Comparison of ENCODE assay signal across 8 cellular contexts in the genomic region with DNA sequence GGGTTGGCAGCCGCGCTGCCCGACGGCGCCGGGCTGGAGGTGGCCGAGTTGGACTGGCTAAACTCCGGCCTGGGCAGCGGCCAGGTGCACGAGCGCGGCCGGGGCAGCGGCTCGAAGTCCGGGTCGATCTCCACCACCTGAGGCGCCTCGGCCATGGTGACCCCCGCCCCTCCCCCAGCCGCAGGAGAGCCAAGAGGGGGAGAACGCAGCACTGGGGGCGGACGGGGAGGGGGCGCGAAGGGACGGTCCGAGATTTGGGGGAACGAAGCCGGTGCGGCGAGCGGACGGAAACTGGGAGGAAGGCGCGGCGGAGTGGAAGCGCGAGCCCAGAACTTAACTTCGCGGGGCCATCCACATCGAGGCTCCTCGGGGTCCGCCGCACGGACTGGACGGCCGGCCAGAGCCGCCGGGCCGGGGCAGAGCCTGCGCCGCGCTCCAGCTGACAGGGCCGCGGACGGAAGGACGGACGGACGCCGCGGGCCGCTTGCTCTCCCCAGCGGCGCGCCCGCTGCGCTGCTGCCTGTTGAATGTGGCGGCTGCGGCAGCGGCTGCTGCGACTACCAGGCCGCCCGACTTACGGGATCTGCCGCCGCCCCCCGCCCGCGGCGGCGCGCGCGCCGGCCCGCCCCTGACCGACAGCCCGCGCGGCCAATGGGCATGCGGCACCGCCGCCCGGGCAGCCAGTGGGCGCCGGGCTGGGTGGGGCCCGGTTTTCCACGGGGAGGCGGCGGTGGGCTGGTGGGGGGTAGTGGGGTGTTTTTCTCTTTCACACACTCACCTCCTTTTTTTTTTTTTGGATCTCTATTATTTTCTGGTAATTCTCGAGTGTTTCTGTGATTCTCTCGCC. TPM values are rescaled to one million over a fixed set of nuclear protein-coding genes. Genes with fewer than 3 reads are reported as not detected.
DNase-seq lines count a peak whose midpoint lies in the region; ATAC-seq and TF ChIP-seq lines count a peak whose summit lies in the region.

Gene FOXO1 (minus strand): TSS at position 584 of the 847 bp plus-strand sequence. CDS start 429 bp downstream, at position 155.

- peak; percentile 30 for ATAC-seq in HG03378 (IDR thresholded peaks at IDR 0.05; ENCODE audit: unreplicated experiment)
- peak; percentile 73 for ATAC-seq in effector memory CD8-positive, alpha-beta T cell (replicated peaks)

- peaks cover 16 to 31% of the 10 kb centered on the region in 2 donors for H3K4me1 Mint-ChIP-seq in effector memory CD8-positive, alpha-beta T cell (ENCODE audit: low read depth in 2 of 2)

- H2BK12ac ChIP-seq in mesenchymal stem cell (ENCODE audit: low read length in 2 of 2), result peak within 1 kb of the TSS in 1 of 2 experiments; percentile 86

- no peaks in the 10 kb centered on the region for H3K9me3 ChIP-seq in BLaER1 treated with 17β-estradiol and CSF1 and Interleukin-3, amounts not matched to agents 10 nM and 100 nM (replicated peaks in 1 of 11)
- no peaks in the 10 kb centered on the region for H3K9me3 ChIP-seq in mesenchymal stem cell (ENCODE audit: control insufficient read depth, low read length)

- peak within 1 kb of the TSS; percentile 86 to 98 (median 96) for H3K9ac ChIP-seq in BLaER1 treated with 17β-estradiol and CSF1 and Interleukin-3, amounts not matched to agents 10 nM and 100 nM
- peak within 1 kb of the TSS; percentile 90 for H3K9ac ChIP-seq in mesenchymal stem cell (ENCODE audit: low read length)

- H3K4me1 ChIP-seq in BLaER1 treated with 17β-estradiol and CSF1 and Interleukin-3, amounts not matched to agents 10 nM and 100 nM, result peaks cover 32 to 56% (median 48%) of the 10 kb centered on the region in 10 experiments
- peaks cover 11% of the 10 kb centered on the region for H3K4me1 ChIP-seq in mesenchymal stem cell (ENCODE audit: control insufficient read depth, insufficient read depth, low read depth, low read length)

- no peaks in the 10 kb centered on the region for H3K27me3 ChIP-seq in BLaER1 treated with 17β-estradiol and CSF1 and Interleukin-3, amounts not matched to agents 10 nM and 100 nM
- no peaks in the 10 kb centered on the region for H3K27me3 ChIP-seq in mesenchymal stem cell (ENCODE audit: control insufficient read depth in 1 of 2, insufficient read depth in 1 of 2, low read length in 2 of 2)

- peak within 1 kb of the TSS in 1 of 2 experiments; percentile 96 for H3K14ac ChIP-seq in mesenchymal stem cell (ENCODE audit: low read length in 2 of 2)

- no peak within 1 kb of the TSS for H2AK5ac ChIP-seq in mesenchymal stem cell (ENCODE audit: low read length, severe bottlenecking)

- peaks cover 9% of the 10 kb centered on the region for H3K79me1 ChIP-seq in mesenchymal stem cell (replicated peaks; ENCODE audit: low read length, poor library complexity, severe bottlenecking)

- peaks cover 0 to 2% (median 0%) of the 10 kb centered on the region in 11 experiments; a peak in 2 of 22 replicates for H3K36me3 ChIP-seq in BLaER1 treated with 17β-estradiol and CSF1 and Interleukin-3, amounts not matched to agents 10 nM and 100 nM
- H3K36me3 ChIP-seq in mesenchymal stem cell (ENCODE audit: control insufficient read depth in 1 of 2, insufficient read depth in 2 of 2, low read depth in 1 of 2, low read length in 2 of 2), result no peaks in the 10 kb centered on the region

- peak within 1 kb of the TSS; percentile 85 to 95 (median 93) for H3K27ac ChIP-seq in BLaER1 treated with 17β-estradiol and CSF1 and Interleukin-3, amounts not matched to agents 10 nM and 100 nM
- peak within 1 kb of the TSS; percentile 64 for H3K27ac ChIP-seq in mesenchymal stem cell (ENCODE audit: low read length, poor library complexity, severe bottlenecking)

- peak within 1 kb of the TSS; percentile 45 to 84 for H3K18ac ChIP-seq in mesenchymal stem cell (ENCODE audit: low read depth in 1 of 2, low read length in 2 of 2)

- peaks cover 0 to 51% (median 10%) of the 10 kb centered on the region in 11 experiments; a peak in 12 of 22 replicates for H4K20me1 ChIP-seq in BLaER1 treated with 17β-estradiol and CSF1 and Interleukin-3, amounts not matched to agents 10 nM and 100 nM

- peak within 1 kb of the TSS; percentile 75 for H4K91ac ChIP-seq in mesenchymal stem cell (ENCODE audit: low read length)

- under 1% methylated on average over 41 of the region's 103 CpGs for WGBS in mesenchymal stem cell

- H2AFZ ChIP-seq in mesenchymal stem cell (ENCODE audit: low read depth, low read length), result peak within 1 kb of the TSS; percentile 98

- peak within 1 kb of the TSS; percentile 77 to 98 (median 94) for H3K4me3 ChIP-seq in BLaER1 treated with 17β-estradiol and CSF1 and Interleukin-3, amounts not matched to agents 10 nM and 100 nM
- H3K4me3 ChIP-seq in mesenchymal stem cell (ENCODE audit: insufficient read depth in 1 of 2, low read depth in 1 of 2, low read length in 2 of 2), result peak within 1 kb of the TSS; percentile 87 to 93

- H2BK15ac ChIP-seq in mesenchymal stem cell (ENCODE audit: low read depth, poor library complexity, severe bottlenecking), result no peak within 1 kb of the TSS

- H3K4me2 ChIP-seq in BLaER1 treated with 17β-estradiol and CSF1 and Interleukin-3, amounts not matched to agents 10 nM and 100 nM, result peak within 1 kb of the TSS; percentile 84 to 98 (median 92)
- peak within 1 kb of the TSS; percentile 93 for H3K4me2 ChIP-seq in mesenchymal stem cell (ENCODE audit: low read length, poor library complexity, severe bottlenecking)

- peak within 1 kb of the TSS in 1 of 2 experiments; percentile 73 for H3K4ac ChIP-seq in mesenchymal stem cell (ENCODE audit: low read depth in 1 of 2, low read length in 2 of 2)

- peak within 1 kb of the TSS; percentile 79 to 100 for H3K23ac ChIP-seq in mesenchymal stem cell (ENCODE audit: low read length in 2 of 2)

- TF ChIP-seq POLR2A in GM19193 (IDR thresholded peaks at IDR 0.05; ENCODE audit: extremely low read depth, insufficient read depth, insufficient read length), result peak; percentile 91

- DNase-seq in NCI-H82 treated with DMSO at 0.1 percent for 48 hours (lab: John Stamatoyannopoulos, UW; ENCODE audit: unreplicated experiment) (peak; percentile 58), mesenchymal stem cell (peak; percentile 84)
- peak; percentile 83 to 91 (median 86) for DNase-seq in effector memory CD8-positive, alpha-beta T cell
- DNase-seq in stimulated activated CD8-positive, alpha-beta memory T cell treated with anti-CD3 and anti-CD28 coated beads, Interleukin-12 subunit alpha, Interleukin-12 subunit beta, amount 100 ng/mL, for 24 hours (ENCODE audit: extremely low read depth), result peak; percentile 75

- POLR2A ChIA-PET in activated CD8-positive, alpha-beta memory T cell treated with anti-CD3 and anti-CD28 coated beads for 36 hours (lab: Charles Lee), result interaction anchor here (0.5 to 1.3 kb wide), 6 partner anchors 18 to 444 kb away, joined by 3 to 6 read pairs (median 4); no protein-coding TSS in a partner anchor

- H2BK5ac ChIP-seq in mesenchymal stem cell (ENCODE audit: low read depth, low read length, poor library complexity, severe bottlenecking), result peak within 1 kb of the TSS; percentile 84

- H3K36me3 Mint-ChIP-seq in effector memory CD8-positive, alpha-beta T cell (ENCODE audit: insufficient read depth), result peaks cover 29% of the 10 kb centered on the region

- peak within 1 kb of the TSS; percentile 93 to 94 for H3K27ac Mint-ChIP-seq in effector memory CD8-positive, alpha-beta T cell

- H3K9me3 Mint-ChIP-seq in effector memory CD8-positive, alpha-beta T cell, result no peaks in the 10 kb centered on the region

- H2BK120ac ChIP-seq in mesenchymal stem cell (ENCODE audit: low read depth, low read length), result peak within 1 kb of the TSS; percentile 15

- peak within 1 kb of the TSS; percentile 27 for H4K8ac ChIP-seq in mesenchymal stem cell (ENCODE audit: low read length)

- peak within 1 kb of the TSS; percentile 95 to 97 for H3K4me3 Mint-ChIP-seq in effector memory CD8-positive, alpha-beta T cell

- H3K27me3 Mint-ChIP-seq in effector memory CD8-positive, alpha-beta T cell, result no peaks in the 10 kb centered on the region

- CTCF ChIA-PET in activated CD8-positive, alpha-beta memory T cell treated with anti-CD3 and anti-CD28 coated beads for 36 hours (lab: Charles Lee), result interaction anchor here (0.8 to 1.1 kb wide), 2 partner anchors 14 to 180 kb away, joined by 4 read pairs; no protein-coding TSS in a partner anchor

RNA-seq across cellular contexts. Expression of gene FOXO1, which starts in this region (rescaled TPM):
- 10 to 100 TPM; 26.9 to 28.1 TPM for total RNA-seq in activated CD8-positive, alpha-beta memory T cell treated with anti-CD3 and anti-CD28 coated beads for 36 hours
- 1.2 TPM for polyA plus RNA-seq in mesenchymal stem cell (2013, experiment 1 of 2)
- 1.1 TPM for polyA plus RNA-seq in mesenchymal stem cell (2013, experiment 2 of 2)

Comparison
In these comparisons a context has a peak if more than half of its experiments do, and no peak if none do; other contexts are left out.
1. Peak in every context shown above with its lines: DNase-seq, ATAC-seq, H3K4me3 ChIP-seq and H3K27ac ChIP-seq.